8 cellular contexts compared by ENCODE assay signal in the genomic region with DNA sequence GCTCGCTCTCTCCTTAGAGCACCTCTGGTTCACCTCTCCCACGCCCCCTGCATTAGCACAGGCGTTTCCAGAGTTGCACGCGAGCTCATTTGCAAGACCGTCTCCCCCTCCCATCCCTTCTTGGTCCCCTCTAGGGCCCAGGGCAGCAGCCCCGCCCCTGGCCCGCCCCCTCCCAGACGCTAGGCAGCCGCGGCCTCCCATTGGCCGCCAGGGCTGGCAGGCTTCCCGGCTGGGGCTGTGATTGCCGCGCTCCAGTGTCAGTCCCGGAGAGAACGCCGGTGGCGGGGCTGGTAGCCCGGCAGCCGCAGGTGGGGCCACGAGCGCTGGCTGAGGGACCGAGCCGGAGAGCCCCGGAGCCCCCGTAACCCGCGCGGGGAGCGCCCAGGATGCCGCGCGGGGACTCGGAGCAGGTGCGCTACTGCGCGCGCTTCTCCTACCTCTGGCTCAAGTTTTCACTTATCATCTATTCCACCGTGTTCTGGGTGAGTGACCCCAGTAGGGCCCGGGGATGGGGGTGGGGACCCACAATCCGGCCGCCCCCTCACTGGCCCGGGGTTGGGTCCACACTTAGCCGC. TPM values are rescaled to one million over a fixed set of nuclear protein-coding genes. Genes with fewer than 3 reads are reported as not detected.
DNase-seq lines count a peak whose midpoint lies in the region; ATAC-seq and TF ChIP-seq lines count a peak whose summit lies in the region.

A gene (plus strand): TSS at position 257 of the 575 bp plus-strand sequence. CDS start 130 bp downstream, at position 387.

- H4K8ac ChIP-seq in IMR-90 (ENCODE audit: low read depth in 2 of 2, low read length in 2 of 2), result no peak within 1 kb of the TSS

- peak within 1 kb of the TSS; percentile 20 for H2AK9ac ChIP-seq in IMR-90 (replicated peaks; ENCODE audit: low read depth, low read length, poor library complexity)

- TF ChIP-seq CTCF in GM20000 (IDR thresholded peaks at IDR 0.05; ENCODE audit: extremely low read depth, missing control alignments) (no peak), IMR-90 (conservative IDR thresholded peaks at IDR 0.05; ENCODE audit: low read depth, low read length) (no peak), fibroblast of pulmonary artery (IDR thresholded peaks at IDR 0.05; ENCODE audit: low read length, missing control alignments) (no peak)

- H4K20me1 ChIP-seq in BLaER1 (no peaks in the 10 kb centered on the region), IMR-90 (ENCODE audit: insufficient read depth, low read length) (peaks cover 2% of the 10 kb centered on the region; the same call in 1 of the 2 replicates)

- no peak within 1 kb of the TSS for H2BK15ac ChIP-seq in IMR-90 (ENCODE audit: low read depth, low read length)

- H3K27ac ChIP-seq in BLaER1 (peak within 1 kb of the TSS; percentile 38; the same call in 1 of the 2 replicates), IMR-90 (ENCODE audit: insufficient read depth, low read length) (no peak within 1 kb of the TSS)
- H3K27ac ChIP-seq in naive thymus-derived CD4-positive, alpha-beta T cell (ENCODE audit: low read depth, low read length), result peak within 1 kb of the TSS; percentile 49

- H3K27me3 ChIP-seq in BLaER1 (no peaks in the 10 kb centered on the region), IMR-90 (ENCODE audit: control insufficient read depth, insufficient read depth, low read length) (peaks cover 16% of the 10 kb centered on the region)
- no peaks in the 10 kb centered on the region for H3K27me3 ChIP-seq in naive thymus-derived CD4-positive, alpha-beta T cell (ENCODE audit: control insufficient read depth in 2 of 2, insufficient read depth in 2 of 2, low read length in 2 of 2)

- no peak within 1 kb of the TSS for H3K56ac ChIP-seq in IMR-90 (ENCODE audit: extremely low read depth, insufficient read depth, low read length)

- no peaks in the 10 kb centered on the region for H3K36me3 ChIP-seq in BLaER1
- H3K36me3 ChIP-seq in IMR-90 (ENCODE audit: control insufficient read depth, insufficient read depth, low read length), result no peaks in the 10 kb centered on the region
- H3K36me3 ChIP-seq in naive thymus-derived CD4-positive, alpha-beta T cell (ENCODE audit: control insufficient read depth in 2 of 3, insufficient read depth in 3 of 3, low read length in 3 of 3), result no peaks in the 10 kb centered on the region

- intact Hi-C loops in IMR-90 (cut with micrococcal nuclease), result no loop called here
- intact Hi-C loops in naive thymus-derived CD4-positive, alpha-beta T cell (cut with micrococcal nuclease), result loop anchor here in 1 of 2 donors (1.0 kb wide), 3 partner anchors 25 to 56 kb away; no protein-coding TSS in a partner anchor

- peaks cover 6% of the 10 kb centered on the region for H3K9me1 ChIP-seq in IMR-90 (ENCODE audit: insufficient read depth, low read length)

- H3K18ac ChIP-seq in IMR-90 (ENCODE audit: low read depth, low read length), result no peak within 1 kb of the TSS

- H3K36me3 Mint-ChIP-seq in activated T-helper 17 cell treated with anti-CD3 and anti-CD28 coated beads, Interleukin-2, amount 50 U/mL, for 72 hours (ENCODE audit: low read depth), result no peaks in the 10 kb centered on the region
- H3K36me3 Mint-ChIP-seq in naive thymus-derived CD4-positive, alpha-beta T cell, result peaks cover 0 to 4% (median 0%) of the 10 kb centered on the region in 5 donors

- H3K79me1 ChIP-seq in IMR-90 (ENCODE audit: low read depth in 1 of 2, low read length in 2 of 2), result no peaks in the 10 kb centered on the region

- DNase-seq in GM20000 (ENCODE audit: low spot score), result peak; percentile 88
- peak; percentile 46 for DNase-seq in IMR-90
- peak; percentile 78 for DNase-seq in RPMI7951 (ENCODE audit: low read depth)
- peak; percentile 72 for DNase-seq in fibroblast of pulmonary artery (ENCODE audit: low read depth)
- DNase-seq in naive thymus-derived CD4-positive, alpha-beta T cell, result peak; percentile 61 to 81 (median 75)
- peak; percentile 49 to 71 for DNase-seq in stimulated activated CD8-positive, alpha-beta memory T cell treated with anti-CD3 and anti-CD28 coated beads, Interleukin-7, amount 100 ng/mL, for 48 hours (ENCODE audit: extremely low read depth in 1 of 2, low read depth in 1 of 2)

- no peak for TF ChIP-seq POLR2A in IMR-90 (IDR thresholded peaks at IDR 0.05; ENCODE audit: low read depth, low read length)

- no peak within 1 kb of the TSS for H4K91ac ChIP-seq in IMR-90 (ENCODE audit: insufficient read depth, low read depth, low read length)

- dilution Hi-C loops in IMR-90 (cut with HindIII; ENCODE audit: low sequenced_read_pairs, unreplicated experiment), result no loop called here

- no peak within 1 kb of the TSS for H3K14ac ChIP-seq in IMR-90 (replicated peaks; ENCODE audit: low read depth, low read length)

- WGBS in IMR-90 (ENCODE audit: extremely low coverage in 2 of 2, insufficient read length in 1 of 2), 2 experiments, result 2% methylated on average over 11 of the region's 45 CpGs; no CpG with 5 or more reads in 1 of the 2 experiments

- H3K4me2 ChIP-seq in BLaER1 (peak within 1 kb of the TSS; percentile 93), IMR-90 (ENCODE audit: low read depth, low read length) (peak within 1 kb of the TSS; percentile 92)

- H3K4me1 ChIP-seq in BLaER1 (peaks cover 26% of the 10 kb centered on the region), IMR-90 (ENCODE audit: control insufficient read depth, insufficient read depth, low read length) (peaks cover 9% of the 10 kb centered on the region)
- peaks cover 0 to 6% of the 10 kb centered on the region in 2 donors for H3K4me1 ChIP-seq in naive thymus-derived CD4-positive, alpha-beta T cell (ENCODE audit: control insufficient read depth in 2 of 2, insufficient read depth in 2 of 2, low read length in 2 of 2)

- no peak for TF ChIP-seq RAD21 in IMR-90 (IDR thresholded peaks at IDR 0.05; ENCODE audit: low read length)

- H3K9me3 Mint-ChIP-seq in activated T-helper 17 cell treated with anti-CD3 and anti-CD28 coated beads, Interleukin-2, amount 50 U/mL, for 72 hours, result no peaks in the 10 kb centered on the region
- H3K9me3 Mint-ChIP-seq in naive thymus-derived CD4-positive, alpha-beta T cell, result peaks cover 0 to 1% (median 0%) of the 10 kb centered on the region in 11 donors

- in situ Hi-C loops in IMR-90 (cut with MboI; ENCODE audit: low sequenced_read_pairs), result no loop called here

- H2BK120ac ChIP-seq in IMR-90 (ENCODE audit: low read depth, low read length), result no peak within 1 kb of the TSS

- H3K4me3 Mint-ChIP-seq in activated T-helper 17 cell treated with anti-CD3 and anti-CD28 coated beads, Interleukin-2, amount 50 U/mL, for 72 hours, result peak within 1 kb of the TSS; percentile 70
- peak within 1 kb of the TSS; percentile 80 to 92 (median 87) for H3K4me3 Mint-ChIP-seq in naive thymus-derived CD4-positive, alpha-beta T cell

- H2BK20ac ChIP-seq in IMR-90 (ENCODE audit: low read depth, low read length), result no peak within 1 kb of the TSS

- H3K9me3 ChIP-seq in BLaER1 (no peaks in the 10 kb centered on the region), IMR-90 (ENCODE audit: control insufficient read depth, insufficient read depth, low read length) (no peaks in the 10 kb centered on the region)
- H3K9me3 ChIP-seq in naive thymus-derived CD4-positive, alpha-beta T cell (ENCODE audit: control insufficient read depth in 2 of 3, low read length in 3 of 3), result no peaks in the 10 kb centered on the region

- CTCF ChIA-PET in IMR-90 (lab: Yijun Ruan, JAX), result no interaction called here
- CTCF ChIA-PET in naive thymus-derived CD4-positive, alpha-beta T cell (lab: Charles Lee), result interaction anchor here (0.6 to 1.3 kb wide), 4 partner anchors 20 to 56 kb away, joined by 3 read pairs; no protein-coding TSS in a partner anchor

- no peaks in the 10 kb centered on the region for H3K27me3 Mint-ChIP-seq in activated T-helper 17 cell treated with anti-CD3 and anti-CD28 coated beads, Interleukin-2, amount 50 U/mL, for 72 hours
- H3K27me3 Mint-ChIP-seq in naive thymus-derived CD4-positive, alpha-beta T cell, result peaks cover 0 to 15% (median 5%) of the 10 kb centered on the region in 5 donors

- peak within 1 kb of the TSS; percentile 74 for H2AFZ ChIP-seq in IMR-90 (replicated peaks; ENCODE audit: low read length, poor library complexity)

- ATAC-seq in IMR-90 (ENCODE audit: low read depth), result peak; percentile 93
- ATAC-seq in activated T-helper 17 cell treated with anti-CD3 and anti-CD28 coated beads, Interleukin-2, amount 50 U/mL, for 72 hours (replicated peaks), result peak; percentile 94
- peak; percentile 94 for ATAC-seq in naive thymus-derived CD4-positive, alpha-beta T cell

- H2AK5ac ChIP-seq in IMR-90 (ENCODE audit: low read depth, low read length), result no peak within 1 kb of the TSS

- peak within 1 kb of the TSS; percentile 65; the same call in 1 of the 2 replicates for H3K9ac ChIP-seq in BLaER1
- H3K9ac ChIP-seq in IMR-90 (ENCODE audit: low read depth, low read length), result no peak within 1 kb of the TSS

- no peak within 1 kb of the TSS for H3K27ac Mint-ChIP-seq in activated T-helper 17 cell treated with anti-CD3 and anti-CD28 coated beads, Interleukin-2, amount 50 U/mL, for 72 hours
- H3K27ac Mint-ChIP-seq in naive thymus-derived CD4-positive, alpha-beta T cell, result peak within 1 kb of the TSS in 5 of 9 donors; percentile 5 to 82 (median 62)

- H3K4me3 ChIP-seq in BLaER1 (peak within 1 kb of the TSS; percentile 73), IMR-90 (ENCODE audit: insufficient read depth, low read depth, low read length) (peak within 1 kb of the TSS; percentile 43), fibroblast of pulmonary artery (replicated peaks; ENCODE audit: low read depth, low read length) (peak within 1 kb of the TSS; percentile 57)
- H3K4me3 ChIP-seq in naive thymus-derived CD4-positive, alpha-beta T cell (ENCODE audit: low read length), result peak within 1 kb of the TSS; percentile 67

- H2BK5ac ChIP-seq in IMR-90 (ENCODE audit: low read depth, low read length, poor library complexity, severe bottlenecking), result no peak within 1 kb of the TSS

- no peak within 1 kb of the TSS; the same call in 1 of the 2 replicates for H3K23ac ChIP-seq in IMR-90 (ENCODE audit: low read depth, low read length)

- no TSS peak for BruUV-seq in IMR-90 (replicated peaks; lab: Mats Ljungman, UMichigan)

- no peak within 1 kb of the TSS for H3K4ac ChIP-seq in IMR-90 (ENCODE audit: low read depth, low read length)

- POLR2A ChIA-PET in IMR-90 (lab: Charles Lee; ENCODE audit: unreplicated experiment), result no interaction called here
- POLR2A ChIA-PET in naive thymus-derived CD4-positive, alpha-beta T cell (lab: Charles Lee), result interaction anchor here (0.6 kb wide), 1 partner anchor 133 kb away, joined by 3 read pairs; no protein-coding TSS in a partner anchor

- no peak within 1 kb of the TSS for H4K5ac ChIP-seq in IMR-90 (ENCODE audit: low read depth, low read length)

- H3K4me1 Mint-ChIP-seq in activated T-helper 17 cell treated with anti-CD3 and anti-CD28 coated beads, Interleukin-2, amount 50 U/mL, for 72 hours, result peaks cover 20% of the 10 kb centered on the region
- H3K4me1 Mint-ChIP-seq in naive thymus-derived CD4-positive, alpha-beta T cell, result peaks cover 13 to 28% (median 22%) of the 10 kb centered on the region in 7 donors

RNA-seq across cellular contexts. Expression of the gene that starts here (rescaled TPM):
- not detected in 2 replicates for total RNA-seq in IMR-90 (2012; rRNA removed)
- polyA plus RNA-seq in IMR-90 (2012; rRNA removed), result 0.07 and 0.48 TPM in 2 replicates
- 0.13 TPM in 1 of 2 replicates, not detected in the other for polyA plus RNA-seq in IMR-90 (2012; cell fraction: cytosol; rRNA removed)
- 0.08 and 0.19 TPM in 2 replicates for polyA plus RNA-seq in IMR-90 (2012; cell fraction: nucleus; rRNA removed; ENCODE audit: low replicate concordance)
- total RNA-seq in RPMI7951 (2014; rRNA removed; shearing (Covaris generic)), result 23.1 and 29.2 TPM in 2 replicates
- total RNA-seq in activated T-helper 17 cell treated with anti-CD3 and anti-CD28 coated beads, Interleukin-2, amount 50 U/mL, for 72 hours, result 10 to 100 TPM in 1 of 2 donors, 1 to 10 TPM in 1; 4.9 to 12.7 TPM
- 1 to 10 TPM; 1.2 to 7.2 (median 1.9) TPM for total RNA-seq in naive thymus-derived CD4-positive, alpha-beta T cell
- 1 to 10 TPM; 2.1 to 3.5 TPM for polyA plus RNA-seq in naive thymus-derived CD4-positive, alpha-beta T cell

Comparison
In these comparisons a context has a peak if more than half of its experiments do, and no peak if none do; other contexts are left out.
1. Peak in DNase-seq, ATAC-seq, H3K4me3 ChIP-seq and H3K4me2 ChIP-seq in IMR-90; RNA of the gene not detected or under 1 TPM.